28 cellular contexts compared by ENCODE assay signal in genomic region chr15:45050587-45050986, GRCh38.
"Had no signal": no experiment of that assay in that cellular context is flagged by ENCODE, and none has a peak within 500 bp of the region (broad histone marks: within the 10 kb centered on the region; RNA-seq: fewer than 3 reads in every experiment).

No MANE protein-coding gene starts in this region.

- H3K27ac Mint-ChIP-seq: activated CD4-positive, alpha-beta memory T cell treated with anti-CD3 and anti-CD28 coated beads for 36 hours; activated CD4-positive, alpha-beta T cell treated with anti-CD3 and anti-CD28 coated beads for 36 hours; activated CD4-positive, alpha-beta T cell treated with anti-CD3 and anti-CD28 coated beads, Interleukin-2, amount 10 ng/mL, durations not matched to agents 24 days and 14 days; activated CD8-positive, alpha-beta memory T cell treated with anti-CD3 and anti-CD28 coated beads, Interleukin-2, amount 10 ng/mL, durations not matched to agents 7 days and 5 days; activated CD8-positive, alpha-beta T cell treated with anti-CD3 and anti-CD28 coated beads, Interleukin-2, amount 10 ng/mL, durations not matched to agents 7 days and 5 days; activated naive CD4-positive, alpha-beta T cell treated with anti-CD3 and anti-CD28 coated beads for 36 hours; activated naive CD4-positive, alpha-beta T cell treated with anti-CD3 and anti-CD28 coated beads, Interleukin-2, amount 50 U/mL, for 24 hours; activated naive CD8-positive, alpha-beta T cell treated with anti-CD3 and anti-CD28 coated beads for 36 hours; activated naive CD8-positive, alpha-beta T cell treated with anti-CD3 and anti-CD28 coated beads, Interleukin-2, amount 50 U/mL, for 24 hours; activated T-helper 1 cell treated with anti-CD3 and anti-CD28 coated beads, Interleukin-12 subunit alpha, Interleukin-12 subunit beta, Interleukin-2, Interleukin-4 antibody, amounts not matched to agents 30 ng/mL and 10 ng/mL and 1 ng/mL, durations not matched to agents 14 hours and 24 hours and 36 hours; activated T-helper 2 cell treated with anti-CD3 and anti-CD28 coated beads, Interferon-gamma antibody, Interleukin-2, Interleukin-4, amounts not matched to agents 10 μg/mL and 5 μg/mL and 100 μg/mL, durations not matched to agents 14 hours and 24 hours and 36 hours; endodermal cell had no signal

- H3K4me1 ChIP-seq: body of pancreas had no signal

- H3K4me3 ChIP-seq: adrenal gland, body of pancreas, dorsolateral prefrontal cortex had no signal

- DNase-seq: activated CD4-positive, alpha-beta memory T cell treated with anti-CD3 and anti-CD28 coated beads for 36 hours; activated CD4-positive, alpha-beta T cell treated with anti-CD3 and anti-CD28 coated beads for 36 hours; activated CD4-positive, alpha-beta T cell treated with anti-CD3 and anti-CD28 coated beads, Interleukin-2, amount 10 ng/mL, durations not matched to agents 24 days and 14 days; activated CD4-positive, CD25-positive, alpha-beta regulatory T cell; activated CD4-positive, CD25-positive, alpha-beta regulatory T cell treated with anti-CD3 and anti-CD28 coated beads, Interleukin-2, amount 50 U/mL, for 72 hours; activated CD8-positive, alpha-beta memory T cell treated with anti-CD3 and anti-CD28 coated beads, Interleukin-2, amount 10 ng/mL, durations not matched to agents 7 days and 5 days; activated CD8-positive, alpha-beta memory T cell treated with anti-CD3 and anti-CD28 coated beads, Interleukin-2, amount 50 U/mL, for 4 hours; activated CD8-positive, alpha-beta T cell treated with anti-CD3 and anti-CD28 coated beads, Interleukin-2, amount 10 ng/mL, durations not matched to agents 7 days and 5 days; activated effector memory CD4-positive, alpha-beta T cell treated with anti-CD3 and anti-CD28 coated beads, Interleukin-2, amount 50 U/mL, for 16 hours; activated naive CD4-positive, alpha-beta T cell treated with anti-CD3 and anti-CD28 coated beads for 36 hours; activated naive CD8-positive, alpha-beta T cell treated with anti-CD3 and anti-CD28 coated beads for 36 hours; activated naive CD8-positive, alpha-beta T cell treated with anti-CD3 and anti-CD28 coated beads, Interleukin-2, amount 50 U/mL, for 24 hours; activated T-cell treated with anti-CD3 and anti-CD28 coated beads, Interleukin-2, amount 50 U/mL, for 1 hour; activated T-cell treated with anti-CD3 and anti-CD28 coated beads, Interleukin-2, amount 50 U/mL, for 48 hours; adrenal gland; amygdala; aorta; body of pancreas; caudate nucleus; dorsolateral prefrontal cortex; effector memory CD4-positive, alpha-beta T cell; endodermal cell; foreskin fibroblast; T-helper 2 cell had no signal

- H3K36me3 ChIP-seq: adrenal gland had no signal

- H3K27me3 Mint-ChIP-seq: activated CD4-positive, alpha-beta memory T cell treated with anti-CD3 and anti-CD28 coated beads for 36 hours; activated CD4-positive, alpha-beta T cell treated with anti-CD3 and anti-CD28 coated beads for 36 hours; activated CD4-positive, alpha-beta T cell treated with anti-CD3 and anti-CD28 coated beads, Interleukin-2, amount 10 ng/mL, durations not matched to agents 24 days and 14 days; activated CD8-positive, alpha-beta memory T cell treated with anti-CD3 and anti-CD28 coated beads, Interleukin-2, amount 10 ng/mL, durations not matched to agents 7 days and 5 days; activated naive CD4-positive, alpha-beta T cell treated with anti-CD3 and anti-CD28 coated beads, Interleukin-2, amount 50 U/mL, for 24 hours; activated naive CD8-positive, alpha-beta T cell treated with anti-CD3 and anti-CD28 coated beads for 36 hours; activated naive CD8-positive, alpha-beta T cell treated with anti-CD3 and anti-CD28 coated beads, Interleukin-2, amount 50 U/mL, for 24 hours had no signal

- H3K27ac ChIP-seq: adrenal gland, body of pancreas, dorsolateral prefrontal cortex had no signal

- H3K4me1 Mint-ChIP-seq: activated CD4-positive, alpha-beta T cell treated with anti-CD3 and anti-CD28 coated beads for 36 hours; activated CD4-positive, alpha-beta T cell treated with anti-CD3 and anti-CD28 coated beads, Interleukin-2, amount 10 ng/mL, durations not matched to agents 24 days and 14 days; activated CD8-positive, alpha-beta memory T cell treated with anti-CD3 and anti-CD28 coated beads, Interleukin-2, amount 10 ng/mL, durations not matched to agents 7 days and 5 days; activated naive CD4-positive, alpha-beta T cell treated with anti-CD3 and anti-CD28 coated beads, Interleukin-2, amount 50 U/mL, for 24 hours; activated naive CD8-positive, alpha-beta T cell treated with anti-CD3 and anti-CD28 coated beads for 36 hours; endodermal cell had no signal

- H3K9me3 ChIP-seq: adrenal gland, body of pancreas had no signal

- H3K27me3 ChIP-seq: adrenal gland, body of pancreas, dorsolateral prefrontal cortex had no signal

- H3K9me3 Mint-ChIP-seq: activated naive CD4-positive, alpha-beta T cell treated with anti-CD3 and anti-CD28 coated beads, Interleukin-2, amount 50 U/mL, for 24 hours had no signal

- ATAC-seq: activated CD4-positive, alpha-beta T cell treated with anti-CD3 and anti-CD28 coated beads for 36 hours; activated CD8-positive, alpha-beta memory T cell treated with anti-CD3 and anti-CD28 coated beads, Interleukin-2, amount 10 ng/mL, durations not matched to agents 7 days and 5 days; activated CD8-positive, alpha-beta T cell treated with anti-CD3 and anti-CD28 coated beads, Interleukin-2, amount 10 ng/mL, durations not matched to agents 7 days and 5 days; activated naive CD8-positive, alpha-beta T cell treated with anti-CD3 and anti-CD28 coated beads, Interleukin-2, amount 50 U/mL, for 24 hours; body of pancreas; esophagus mucosa had no signal

- H3K4me3 Mint-ChIP-seq: activated CD4-positive, alpha-beta memory T cell treated with anti-CD3 and anti-CD28 coated beads for 36 hours; activated CD4-positive, alpha-beta T cell treated with anti-CD3 and anti-CD28 coated beads for 36 hours; activated CD4-positive, alpha-beta T cell treated with anti-CD3 and anti-CD28 coated beads, Interleukin-2, amount 10 ng/mL, durations not matched to agents 24 days and 14 days; activated CD8-positive, alpha-beta memory T cell treated with anti-CD3 and anti-CD28 coated beads, Interleukin-2, amount 10 ng/mL, durations not matched to agents 7 days and 5 days; activated CD8-positive, alpha-beta T cell treated with anti-CD3 and anti-CD28 coated beads, Interleukin-2, amount 10 ng/mL, durations not matched to agents 7 days and 5 days; activated naive CD4-positive, alpha-beta T cell treated with anti-CD3 and anti-CD28 coated beads for 36 hours; activated naive CD4-positive, alpha-beta T cell treated with anti-CD3 and anti-CD28 coated beads, Interleukin-2, amount 50 U/mL, for 24 hours; activated naive CD8-positive, alpha-beta T cell treated with anti-CD3 and anti-CD28 coated beads for 36 hours; activated naive CD8-positive, alpha-beta T cell treated with anti-CD3 and anti-CD28 coated beads, Interleukin-2, amount 50 U/mL, for 24 hours; activated T-helper 1 cell treated with anti-CD3 and anti-CD28 coated beads, Interleukin-12 subunit alpha, Interleukin-12 subunit beta, Interleukin-2, Interleukin-4 antibody, amounts not matched to agents 30 ng/mL and 10 ng/mL and 1 ng/mL, durations not matched to agents 14 hours and 24 hours and 36 hours; endodermal cell had no signal
